ENCODE assay signal across 32 cellular contexts in the genomic region with DNA sequence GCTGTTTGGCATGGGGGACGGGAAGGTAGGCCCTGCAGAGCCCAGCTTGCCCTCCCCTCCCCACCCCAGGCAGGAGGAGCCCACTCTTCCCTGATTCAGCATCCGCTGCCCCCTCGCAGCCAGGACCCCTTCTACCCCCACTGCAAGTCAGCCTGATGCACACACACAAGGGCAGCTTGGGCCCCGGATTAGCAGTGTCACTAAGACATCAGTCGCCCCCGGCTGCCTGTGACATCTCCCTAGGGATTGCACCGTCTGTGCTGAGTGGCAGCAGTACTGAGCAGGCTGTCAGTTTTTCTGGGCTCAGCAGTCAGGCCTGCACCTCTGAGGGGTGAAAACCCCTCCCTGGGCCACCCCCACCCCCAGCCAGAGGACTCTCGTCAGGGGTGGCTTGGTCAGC. TPM values are rescaled to one million over a fixed set of nuclear protein-coding genes. Genes with fewer than 3 reads are reported as not detected.
A peak's percentile ranks its signal among the peaks of the same experiment; 100 is the strongest.
DNase-seq lines count a peak whose midpoint lies in the region; ATAC-seq and TF ChIP-seq lines count a peak whose summit lies in the region.
"Had no signal": no experiment of that assay in that cellular context is flagged by ENCODE, and none has a peak within 500 bp of the region (broad histone marks: within the 10 kb centered on the region; RNA-seq: fewer than 3 reads in every experiment).

No MANE protein-coding gene starts in this region.

- H3K36me3 ChIP-seq in A673 (ENCODE audit: insufficient read depth, low read length, poor library complexity, severe bottlenecking) = no peaks in the 10 kb centered on the region
- no peaks in the 10 kb centered on the region for H3K36me3 ChIP-seq in GM23338 (ENCODE audit: insufficient read depth)
- no peaks in the 10 kb centered on the region for H3K36me3 ChIP-seq in colonic mucosa
- H3K36me3 ChIP-seq: cardiac muscle cell, stomach, thyroid gland had no signal

- H3K4me2 ChIP-seq in GM23338 = no peak overlapping the region
- H3K4me2 ChIP-seq: SK-N-SH had no signal

- TF ChIP-seq CTCF in A673 (conservative IDR thresholded peaks at IDR 0.05; ENCODE audit: low read depth, low read length) (no peak), GM23338 (conservative IDR thresholded peaks at IDR 0.05; ENCODE audit: low read depth in 2 of 2) (no peak), colonic mucosa (IDR thresholded peaks at IDR 0.05) (no peak)

- peaks cover 17% of the 10 kb centered on the region for H3K4me1 Mint-ChIP-seq in GM23338
- H3K4me1 Mint-ChIP-seq: activated naive CD8-positive, alpha-beta T cell treated with anti-CD3 and anti-CD28 coated beads, Interleukin-2, amount 50 U/mL, for 24 hours; immature natural killer cell had no signal

- H4K20me1 ChIP-seq in GM23338 (replicated peaks; ENCODE audit: insufficient read depth) = no peaks in the 10 kb centered on the region

- H3K9ac ChIP-seq in colonic mucosa (ENCODE audit: low read depth in 2 of 2, low read length in 2 of 2) = no peak overlapping the region
- H3K9ac ChIP-seq: parathyroid adenoma, SK-N-SH had no signal

- H3K4me3 Mint-ChIP-seq in GM23338 = no peak overlapping the region
- H3K4me3 Mint-ChIP-seq: activated CD4-positive, alpha-beta memory T cell treated with anti-CD3 and anti-CD28 coated beads for 36 hours; activated naive CD8-positive, alpha-beta T cell treated with anti-CD3 and anti-CD28 coated beads, Interleukin-2, amount 50 U/mL, for 24 hours; activated T-cell treated with anti-CD3 and anti-CD28 coated beads, Interleukin-2, amount 50 U/mL, for 72 hours; immature natural killer cell; T-helper 17 cell had no signal

- BruUV-seq in A673 (replicated peaks; lab: Mats Ljungman, UMichigan) = no TSS peak

- ATAC-seq in GM23338 = no peak
- ATAC-seq: activated CD4-positive, CD25-positive, alpha-beta regulatory T cell treated with anti-CD3 and anti-CD28 coated beads, Interleukin-2, amount 50 U/mL, for 24 hours; activated naive CD8-positive, alpha-beta T cell treated with anti-CD3 and anti-CD28 coated beads, Interleukin-2, amount 50 U/mL, for 24 hours; activated T-cell treated with anti-CD3 and anti-CD28 coated beads, Interleukin-2, amount 50 U/mL, for 72 hours; left colon; sciatic nerve; T-helper 17 cell had no signal

- H3K27me3 ChIP-seq in A673 (replicated peaks; ENCODE audit: insufficient read depth, low read depth, low read length, poor library complexity) = no peaks in the 10 kb centered on the region
- no peaks in the 10 kb centered on the region for H3K27me3 ChIP-seq in GM23338 (ENCODE audit: insufficient read depth)
- H3K27me3 ChIP-seq in colonic mucosa = no peaks in the 10 kb centered on the region
- H3K27me3 ChIP-seq: cardiac muscle cell, thyroid gland had no signal

- intact Hi-C loops in A673 (cut with micrococcal nuclease; ENCODE audit: unreplicated experiment) = no loop called here
- intact Hi-C loops in head of caudate nucleus (cut with DNase I) = no loop called here
- intact Hi-C loops in colonic mucosa (cut with DNase I) = no loop called here

- CTCF ChIA-PET in A673 (lab: Charles Lee) = no interaction called here

- POLR2A ChIA-PET in A673 (lab: Charles Lee; ENCODE audit: low non-redundant PET) = no interaction called here

- no peaks in the 10 kb centered on the region for H3K9me3 Mint-ChIP-seq in GM23338
- H3K9me3 Mint-ChIP-seq: activated CD4-positive, alpha-beta memory T cell treated with anti-CD3 and anti-CD28 coated beads for 36 hours; activated naive CD8-positive, alpha-beta T cell treated with anti-CD3 and anti-CD28 coated beads, Interleukin-2, amount 50 U/mL, for 24 hours; activated T-cell treated with anti-CD3 and anti-CD28 coated beads, Interleukin-2, amount 50 U/mL, for 72 hours; immature natural killer cell had no signal

- H3K9me2 ChIP-seq in GM23338 (ENCODE audit: insufficient read depth) = no peaks in the 10 kb centered on the region
- H3K9me2 ChIP-seq: SK-N-SH had no signal

- H3K27ac ChIP-seq in A673 (ENCODE audit: low read depth, low read length, poor library complexity, severe bottlenecking) (no peak overlapping the region), GM23338 (ENCODE audit: low read depth) (no peak overlapping the region), colonic mucosa (no peak overlapping the region)
- H3K27ac ChIP-seq: cardiac muscle cell, coronary artery, epithelial cell of prostate, parathyroid adenoma, stomach, thyroid gland had no signal

- peak; percentile 46 for DNase-seq in A673 (ENCODE audit: low spot score)
- peak; percentile 89 for DNase-seq in D341Med (ENCODE audit: low spot score)
- peak; percentile 99 for DNase-seq in NCI-H82 (lab: John Stamatoyannopoulos, UW)
- peak in 36 of 42 donors; percentile 25 to 83 (median 53) for DNase-seq in head of caudate nucleus
- DNase-seq in GM23338 (ENCODE audit: low spot score) = no peak
- no peak for DNase-seq in LoVo (ENCODE audit: low spot score)
- DNase-seq in colonic mucosa = no peak
- DNase-seq: activated CD4-positive, alpha-beta memory T cell treated with anti-CD3 and anti-CD28 coated beads for 36 hours; activated naive CD4-positive, alpha-beta T cell; activated naive CD8-positive, alpha-beta T cell treated with anti-CD3 and anti-CD28 coated beads, Interleukin-2, amount 50 U/mL, for 24 hours; activated T-cell treated with anti-CD3 and anti-CD28 coated beads, Interleukin-2, amount 50 U/mL, for 72 hours; C1 segment of cervical spinal cord; DMS79; effector CD8-positive, alpha-beta T cell; immature natural killer cell; IMR-90; left colon; mammary epithelial cell; NCI-H2029 treated with DMSO at 0.1 percent for 48 hours; NCI-H774; nephron progenitor cell; OCI-M1; SK-N-SH; stomach; T-helper 17 cell; thyroid gland had no signal

- peaks cover 10% of the 10 kb centered on the region for H3K4me1 ChIP-seq in A673 (ENCODE audit: insufficient read depth, low read length, poor library complexity, severe bottlenecking)
- H3K4me1 ChIP-seq in GM23338 (ENCODE audit: insufficient read depth) = 0 out of 2 replicates have a peak, but pooled peaks cover 6% of the 10 kb centered on the region
- H3K4me1 ChIP-seq in colonic mucosa = peaks cover 16% of the 10 kb centered on the region
- H3K4me1 ChIP-seq: parathyroid adenoma, thyroid gland had no signal

- no peaks in the 10 kb centered on the region; the same call in 2 of the 3 replicates for H3K36me3 Mint-ChIP-seq in GM23338 (ENCODE audit: low read depth)
- H3K36me3 Mint-ChIP-seq: activated CD4-positive, alpha-beta memory T cell treated with anti-CD3 and anti-CD28 coated beads for 36 hours; immature natural killer cell had no signal

- no peaks in the 10 kb centered on the region for H3F3A ChIP-seq in GM23338 (replicated peaks; ENCODE audit: low read depth)

- H3K27ac Mint-ChIP-seq in GM23338 = no peak overlapping the region
- H3K27ac Mint-ChIP-seq: activated CD4-positive, alpha-beta memory T cell treated with anti-CD3 and anti-CD28 coated beads for 36 hours; activated naive CD8-positive, alpha-beta T cell treated with anti-CD3 and anti-CD28 coated beads, Interleukin-2, amount 50 U/mL, for 24 hours; activated T-cell treated with anti-CD3 and anti-CD28 coated beads, Interleukin-2, amount 50 U/mL, for 72 hours; immature natural killer cell; T-helper 17 cell had no signal

- peaks cover 15% of the 10 kb centered on the region for H3K27me3 Mint-ChIP-seq in GM23338 (ENCODE audit: insufficient read depth, low read depth, poor library complexity)

- no peaks in the 10 kb centered on the region for H3K9me3 ChIP-seq in A673 (ENCODE audit: low read depth, low read length, poor library complexity, severe bottlenecking)
- no peaks in the 10 kb centered on the region for H3K9me3 ChIP-seq in colonic mucosa
- H3K9me3 ChIP-seq: SK-N-SH, stomach, thyroid gland had no signal

- H3K4me3 ChIP-seq in A673 (ENCODE audit: low read depth, low read length, poor library complexity, severe bottlenecking) = no peak overlapping the region
- no peak overlapping the region for H3K4me3 ChIP-seq in GM23338
- no peak overlapping the region for H3K4me3 ChIP-seq in colonic mucosa
- H3K4me3 ChIP-seq: cardiac muscle cell, coronary artery, stomach, thyroid gland had no signal

- no peaks in the 10 kb centered on the region for H3K79me2 ChIP-seq in GM23338 (replicated peaks; ENCODE audit: insufficient read depth)
- H3K79me2 ChIP-seq: parathyroid adenoma had no signal

- no peak overlapping the region for H2AFZ ChIP-seq in GM23338
- H2AFZ ChIP-seq: parathyroid adenoma had no signal

TF ChIP-seq in GM23338, 12 proteins besides CTCF, POLR2A, EP300 and RAD21 (continues in another document):
- TF ChIP-seq EZH2phosphoT487 (IDR thresholded peaks at IDR 0.05; ENCODE audit: unreplicated experiment) (no peak), POLR2AphosphoS5 (IDR thresholded peaks at IDR 0.05; ENCODE audit: low read depth) (no peak), CREB1 (CRISPR knock-in tag; IDR thresholded peaks at IDR 0.05; ENCODE audit: low read depth) (no peak), EZH2 (IDR thresholded peaks at IDR 0.05; ENCODE audit: low read depth, unreplicated experiment) (no peak)
- TF ChIP-seq, protein P1, sequence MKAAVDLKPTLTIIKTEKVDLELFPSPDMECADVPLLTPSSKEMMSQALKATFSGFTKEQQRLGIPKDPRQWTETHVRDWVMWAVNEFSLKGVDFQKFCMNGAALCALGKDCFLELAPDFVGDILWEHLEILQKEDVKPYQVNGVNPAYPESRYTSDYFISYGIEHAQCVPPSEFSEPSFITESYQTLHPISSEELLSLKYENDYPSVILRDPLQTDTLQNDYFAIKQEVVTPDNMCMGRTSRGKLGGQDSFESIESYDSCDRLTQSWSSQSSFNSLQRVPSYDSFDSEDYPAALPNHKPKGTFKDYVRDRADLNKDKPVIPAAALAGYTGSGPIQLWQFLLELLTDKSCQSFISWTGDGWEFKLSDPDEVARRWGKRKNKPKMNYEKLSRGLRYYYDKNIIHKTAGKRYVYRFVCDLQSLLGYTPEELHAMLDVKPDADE (IDR thresholded peaks at IDR 0.05) = no peak

RNA-seq across cellular contexts. Expression of a gene that starts 30.4 kb away (rescaled TPM):
- total RNA-seq in A673 (2021) (1.3 and 2.0 TPM in 2 replicates), colonic mucosa (10 to 100 TPM in 1 of 2 donors, 1 to 10 TPM in 1; 8.5 to 28.4 TPM)
- 7.0 and 10.3 TPM in 2 replicates for total RNA-seq in GM23338 (2014; rRNA removed; shearing (Covaris generic))
- 1.6 and 1.8 TPM in 2 replicates for polyA plus RNA-seq in GM23338 (2016; fragmentation: Nextera tagmentation; extraction: Ambion mirVana)
- total RNA-seq: activated CD4-positive, alpha-beta memory T cell treated with anti-CD3 and anti-CD28 coated beads for 36 hours; activated T-cell treated with anti-CD3 and anti-CD28 coated beads, Interleukin-2, amount 50 U/mL, for 72 hours; T-helper 17 cell had no signal
- polyA plus RNA-seq: immature natural killer cell had no signal

Comparison
In these comparisons a context has a peak if more than half of its experiments do, and no peak if none do; other contexts are left out.
1. DNase-seq: peak in A673 (single experiment), D341Med (single experiment), NCI-H82 (single experiment) and head of caudate nucleus (36 of 42); none in GM23338 (single experiment), LoVo (single experiment) and colonic mucosa (single experiment).